ENCODE assay signal across 10 cellular contexts in the genomic region with DNA sequence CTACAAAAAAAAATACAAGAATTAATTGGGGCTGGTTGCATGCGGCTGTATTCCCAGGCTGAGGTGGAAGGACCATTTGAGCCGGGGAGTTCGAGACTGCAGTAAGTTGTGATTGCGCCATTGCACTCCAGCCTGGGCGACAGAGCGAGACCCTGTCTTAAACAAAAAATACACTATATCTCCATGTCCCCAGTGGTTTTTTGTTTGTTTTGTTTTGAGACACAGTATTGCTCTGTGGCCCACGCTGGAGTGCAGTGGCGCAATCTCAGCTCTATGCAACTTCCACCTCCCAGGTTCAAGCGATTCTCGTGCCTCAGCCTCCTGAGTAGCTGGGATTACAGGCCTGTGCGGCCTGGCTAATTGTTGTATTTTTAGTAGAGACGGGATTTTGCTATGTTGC. TPM values are rescaled to one million over a fixed set of nuclear protein-coding genes. Genes with fewer than 3 reads are reported as not detected.
DNase-seq lines count a peak whose midpoint lies in the region; ATAC-seq and TF ChIP-seq lines count a peak whose summit lies in the region.
"Had no signal": no experiment of that assay in that cellular context is flagged by ENCODE, and none has a peak within 500 bp of the region (broad histone marks: within the 10 kb centered on the region; RNA-seq: fewer than 3 reads in every experiment).

No MANE protein-coding gene starts in this region.

- POLR2A ChIA-PET in activated CD4-positive, alpha-beta memory T cell treated with anti-CD3 and anti-CD28 coated beads, Interleukin-2, amount 10 ng/mL, durations not matched to agents 7 days and 5 days (lab: Charles Lee) = interaction anchor here (1.1 kb wide), 1 partner anchor 14 kb away, joined by 4 read pairs; no protein-coding TSS in a partner anchor

- H3K27me3 ChIP-seq in stomach = no peaks in the 10 kb centered on the region

- H3K4me3 ChIP-seq in iPS-18c (ENCODE audit: insufficient read depth, low read depth, low read length) = peak overlapping the region; percentile 86
- H3K4me3 ChIP-seq in stomach = peak overlapping the region; percentile 78 to 97 (median 92)

- peak overlapping the region in 2 of 5 donors; percentile 87 to 92 for H3K27ac ChIP-seq in stomach

- no peak for TF ChIP-seq POLR2A in stomach (IDR thresholded peaks at IDR 0.05)

- DNase-seq in T-helper 2 cell treated with Interferon-gamma antibody and Interleukin-4, amounts not matched to agents 5 μg/mL and 100 μg/mL, for 36 hours (ENCODE audit: low spot score) = no peak
- no peak for DNase-seq in T-helper 2 cell
- no peak for DNase-seq in activated CD4-positive, alpha-beta memory T cell treated with anti-CD3 and anti-CD28 coated beads, Interleukin-2, amount 10 ng/mL, durations not matched to agents 7 days and 5 days
- no peak for DNase-seq in stomach
- no peak for DNase-seq in cerebellar cortex (ENCODE audit: low spot score)
- no peak for DNase-seq in DMS 273 (lab: John Stamatoyannopoulos, UW; ENCODE audit: unreplicated experiment)
- DNase-seq: activated CD4-positive, CD25-positive, alpha-beta regulatory T cell; C1 segment of cervical spinal cord had no signal

- H3K4me3 Mint-ChIP-seq in T-helper 2 cell treated with Interferon-gamma antibody and Interleukin-4, amounts not matched to agents 5 μg/mL and 100 μg/mL, for 36 hours = peak overlapping the region; percentile 90
- H3K4me3 Mint-ChIP-seq in activated CD4-positive, alpha-beta memory T cell treated with anti-CD3 and anti-CD28 coated beads, Interleukin-2, amount 10 ng/mL, durations not matched to agents 7 days and 5 days = peak overlapping the region; percentile 94

- peaks cover 20 to 40% (median 38%) of the 10 kb centered on the region in 4 donors for H3K4me1 ChIP-seq in stomach

- intact Hi-C loops in stomach (cut with DNase I; ENCODE audit: low total_unique reads) = no loop called here

- ATAC-seq in HG02642 (IDR thresholded peaks at IDR 0.05; ENCODE audit: poor library complexity, unreplicated experiment) = no peak

- WGBS in stomach, 5 donors = 81 to 87% (median 83%) methylated on average over 12 of the region's 12 CpGs

- H3K9me3 ChIP-seq in iPS-18c (ENCODE audit: control insufficient read depth, insufficient read depth, low read length) (no peaks in the 10 kb centered on the region), stomach (no peaks in the 10 kb centered on the region)

- H3K4me1 Mint-ChIP-seq in T-helper 2 cell treated with Interferon-gamma antibody and Interleukin-4, amounts not matched to agents 5 μg/mL and 100 μg/mL, for 36 hours (ENCODE audit: low read depth) = peaks cover 8% of the 10 kb centered on the region
- H3K4me1 Mint-ChIP-seq in activated CD4-positive, alpha-beta memory T cell treated with anti-CD3 and anti-CD28 coated beads, Interleukin-2, amount 10 ng/mL, durations not matched to agents 7 days and 5 days = peaks cover 23% of the 10 kb centered on the region

- H3K27ac Mint-ChIP-seq in T-helper 2 cell treated with Interferon-gamma antibody and Interleukin-4, amounts not matched to agents 5 μg/mL and 100 μg/mL, for 36 hours = peak overlapping the region; percentile 96
- H3K27ac Mint-ChIP-seq in activated CD4-positive, alpha-beta memory T cell treated with anti-CD3 and anti-CD28 coated beads, Interleukin-2, amount 10 ng/mL, durations not matched to agents 7 days and 5 days = peak overlapping the region; percentile 96

- H3K36me3 ChIP-seq in stomach = peaks cover 24 to 58% (median 50%) of the 10 kb centered on the region in 4 donors

- TF ChIP-seq CTCF in stomach (IDR thresholded peaks at IDR 0.05) = no peak

- no peak for TF ChIP-seq EP300 in stomach (IDR thresholded peaks at IDR 0.05)

- no peaks in the 10 kb centered on the region for H3K9me3 Mint-ChIP-seq in T-helper 2 cell treated with Interferon-gamma antibody and Interleukin-4, amounts not matched to agents 5 μg/mL and 100 μg/mL, for 36 hours
- no peaks in the 10 kb centered on the region for H3K9me3 Mint-ChIP-seq in activated CD4-positive, alpha-beta memory T cell treated with anti-CD3 and anti-CD28 coated beads, Interleukin-2, amount 10 ng/mL, durations not matched to agents 7 days and 5 days

- H3K36me3 Mint-ChIP-seq in T-helper 2 cell treated with Interferon-gamma antibody and Interleukin-4, amounts not matched to agents 5 μg/mL and 100 μg/mL, for 36 hours (ENCODE audit: low read depth) = peaks cover 8% of the 10 kb centered on the region
- peaks cover 8% of the 10 kb centered on the region for H3K36me3 Mint-ChIP-seq in activated CD4-positive, alpha-beta memory T cell treated with anti-CD3 and anti-CD28 coated beads, Interleukin-2, amount 10 ng/mL, durations not matched to agents 7 days and 5 days (ENCODE audit: low read depth)

- CTCF ChIA-PET in activated CD4-positive, alpha-beta memory T cell treated with anti-CD3 and anti-CD28 coated beads, Interleukin-2, amount 10 ng/mL, durations not matched to agents 7 days and 5 days (lab: Charles Lee) = interaction anchor here (0.6 to 1.4 kb wide), 2 partner anchors 29 to 39 kb away, joined by 3 to 6 read pairs; no protein-coding TSS in a partner anchor

- H3K27me3 Mint-ChIP-seq in T-helper 2 cell treated with Interferon-gamma antibody and Interleukin-4, amounts not matched to agents 5 μg/mL and 100 μg/mL, for 36 hours (ENCODE audit: low read depth) = no peaks in the 10 kb centered on the region
- H3K27me3 Mint-ChIP-seq in activated CD4-positive, alpha-beta memory T cell treated with anti-CD3 and anti-CD28 coated beads, Interleukin-2, amount 10 ng/mL, durations not matched to agents 7 days and 5 days = no peaks in the 10 kb centered on the region

RNA-seq across cellular contexts. Expression of a gene that starts 1.1 kb away (rescaled TPM):
- total RNA-seq in activated CD4-positive, alpha-beta memory T cell treated with anti-CD3 and anti-CD28 coated beads, Interleukin-2, amount 10 ng/mL, durations not matched to agents 7 days and 5 days = 10 to 100 TPM; 27.6 to 28.4 TPM
- 100 to 1,000 TPM in 1 of 5 donors, 10 to 100 TPM in 4; 10.5 to 156 (median 55.9) TPM for total RNA-seq in stomach
- polyA plus RNA-seq in stomach = 10 to 100 TPM; 56.8 to 92.4 (median 70.5) TPM

RNA-seq across cellular contexts. Expression of a gene that starts 1.5 kb away (rescaled TPM):
- total RNA-seq in activated CD4-positive, alpha-beta memory T cell treated with anti-CD3 and anti-CD28 coated beads, Interleukin-2, amount 10 ng/mL, durations not matched to agents 7 days and 5 days = 10 to 100 TPM; 16.9 to 18.9 TPM
- 10 to 100 TPM in 2 of 5 donors, 1 to 10 TPM in 3; 4.9 to 15.9 (median 7.6) TPM for total RNA-seq in stomach
- 10 to 100 TPM; 11.9 to 15.6 (median 15.3) TPM for polyA plus RNA-seq in stomach

RNA-seq across cellular contexts. Expression of a gene that starts 16.5 kb away (rescaled TPM):
- 10 to 100 TPM; 13.6 to 14.0 TPM for total RNA-seq in activated CD4-positive, alpha-beta memory T cell treated with anti-CD3 and anti-CD28 coated beads, Interleukin-2, amount 10 ng/mL, durations not matched to agents 7 days and 5 days
- 100 to 1,000 TPM in 1 of 5 donors, 10 to 100 TPM in 3, 1 to 10 TPM in 1; 9.0 to 200 (median 24.1) TPM for total RNA-seq in stomach
- polyA plus RNA-seq in stomach = 10 to 100 TPM in 2 of 3 donors, 1 to 10 TPM in 1; 6.0 to 21.4 (median 20.1) TPM

RNA-seq across cellular contexts. Expression of a gene that starts 47.4 kb away (rescaled TPM):
- total RNA-seq in activated CD4-positive, alpha-beta memory T cell treated with anti-CD3 and anti-CD28 coated beads, Interleukin-2, amount 10 ng/mL, durations not matched to agents 7 days and 5 days = 10 to 100 TPM; 62.8 to 64.3 TPM
- total RNA-seq in stomach = 10 to 100 TPM in 3 of 5 donors, 1 to 10 TPM in 1, under 1 TPM in 1; 0.58 to 28.3 (median 10.1) TPM
- 10 to 100 TPM; 41.0 to 59.3 (median 49.7) TPM for polyA plus RNA-seq in stomach

RNA-seq across cellular contexts. Expression of a gene that starts 47.7 kb away (rescaled TPM):
- total RNA-seq in activated CD4-positive, alpha-beta memory T cell treated with anti-CD3 and anti-CD28 coated beads, Interleukin-2, amount 10 ng/mL, durations not matched to agents 7 days and 5 days = 10 to 100 TPM; 11.0 to 11.4 TPM
- total RNA-seq in stomach = 10 to 100 TPM in 2 of 5 donors, 1 to 10 TPM in 1, not detected in 2; 8.1 to 61.3 (median 13.0) TPM
- 10 to 100 TPM; 31.8 to 36.5 (median 34.1) TPM for polyA plus RNA-seq in stomach
